19 cellular contexts compared by ENCODE assay signal in genomic region chr2:140770645-140771044, GRCh38.
"Had no signal": no experiment of that assay in that cellular context is flagged by ENCODE, and none has a peak within 500 bp of the region (broad histone marks: within the 10 kb centered on the region; RNA-seq: fewer than 3 reads in every experiment).

No MANE protein-coding gene starts in this region.

- ATAC-seq: natural killer cell treated with Interleukin-12 subunit alpha and Interleukin-12 subunit beta and Interleukin-15 and Interleukin-18, amount 100 ng/mL, for 72 hours; pancreas; right cardiac atrium; right lobe of liver; stimulated activated effector memory CD8-positive, alpha-beta T cell treated with anti-CD3 and anti-CD28 coated beads, Interleukin-12 subunit alpha, Interleukin-12 subunit beta, amount 100 ng/mL, for 72 hours; stimulated activated naive B cell treated with anti-CD40 and anti-IgM and Interleukin-4, amounts not matched to agents 10 μg/mL and 1 μg/mL and 100 μg/mL, for 72 hours had no signal

- DNase-seq: nephron progenitor cell; nucleus accumbens; pancreas; right cardiac atrium; right lobe of liver; sigmoid colon; small intestine; stimulated activated CD4-positive, alpha-beta T cell treated with anti-CD3 and anti-CD28 coated beads, Interleukin-15, amount 100 ng/mL, for 24 hours; stimulated activated CD4-positive, alpha-beta T cell treated with anti-CD3 and anti-CD28 coated beads, Interleukin-2, amount 100 ng/mL, for 24 hours; stimulated activated CD4-positive, alpha-beta T cell treated with anti-CD3 and anti-CD28 coated beads, Interleukin-2, amount 100 ng/mL, for 48 hours; stimulated activated CD4-positive, alpha-beta T cell treated with anti-CD3 and anti-CD28 coated beads, Interleukin-4, amount 100 ng/mL, for 24 hours; stimulated activated naive B cell treated with anti-CD40 and anti-IgM and Interleukin-4, amounts not matched to agents 10 μg/mL and 1 μg/mL and 100 μg/mL, for 72 hours; stimulated activated naive CD4-positive, alpha-beta T cell treated with Interleukin-2 at 50 U/mL for 16 hours; stomach; thyroid gland; trophoblast cell; upper lobe of left lung had no signal
